ENCODE assay signal across 14 cellular contexts in the genomic region with DNA sequence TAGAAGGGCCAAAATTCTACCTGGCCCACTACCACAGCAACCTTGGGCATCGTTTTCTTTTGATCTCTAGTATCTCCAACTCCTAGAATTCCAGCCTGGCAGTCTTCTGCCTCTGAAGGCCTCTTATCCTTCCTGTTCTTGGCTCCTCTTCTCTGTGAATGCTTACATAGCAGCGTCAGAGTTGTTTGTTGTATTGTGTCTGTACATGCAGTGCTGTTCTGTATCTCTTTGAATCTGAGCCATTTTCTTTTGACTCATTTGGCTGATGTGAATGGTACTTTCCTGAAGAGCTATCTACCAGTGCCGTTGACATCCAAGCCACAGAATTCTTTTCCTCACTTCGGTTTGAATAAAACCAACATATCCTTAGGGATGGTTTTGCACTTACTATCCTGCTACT.
DNase-seq lines count a peak whose midpoint lies in the region; ATAC-seq and TF ChIP-seq lines count a peak whose summit lies in the region.
"Had no signal": no experiment of that assay in that cellular context is flagged by ENCODE, and none has a peak within 500 bp of the region (broad histone marks: within the 10 kb centered on the region; RNA-seq: fewer than 3 reads in every experiment).

No MANE protein-coding gene starts in this region.

- no peaks in the 10 kb centered on the region for H3K27me3 ChIP-seq in ACC112 (ENCODE audit: insufficient read depth, low read length)
- H3K27me3 ChIP-seq in lung (ENCODE audit: control insufficient read depth, insufficient read depth): no peaks in the 10 kb centered on the region

- H3K36me3 ChIP-seq in ACC112 (ENCODE audit: insufficient read depth, low read length) (no peaks in the 10 kb centered on the region), lung (ENCODE audit: control insufficient read depth in 2 of 2, insufficient read depth in 2 of 2, low read length in 2 of 2) (no peaks in the 10 kb centered on the region)

- ATAC-seq in lung (ENCODE audit: insufficient read depth, low FRiP score) (peak; percentile 38), GM21526 (IDR thresholded peaks at IDR 0.05; ENCODE audit: low FRiP score, unreplicated experiment) (no peak), GM21619 (IDR thresholded peaks at IDR 0.05; ENCODE audit: unreplicated experiment) (no peak)
- ATAC-seq: stimulated activated naive B cell treated with anti-CD40 and anti-IgM and Interleukin-4, amounts not matched to agents 10 μg/mL and 1 μg/mL and 100 μg/mL, for 72 hours had no signal

- H3K9me3 ChIP-seq in lung (ENCODE audit: control insufficient read depth in 2 of 2, insufficient read depth in 1 of 2, low read length in 1 of 2): no peaks in the 10 kb centered on the region

- no peak for TF ChIP-seq CTCF in lung (IDR thresholded peaks at IDR 0.05; ENCODE audit: control extremely low read depth, extremely low read depth)

- H3K4me1 ChIP-seq in ACC112 (ENCODE audit: control insufficient read depth, insufficient read depth, low read length, unreplicated experiment) (peaks cover 52% of the 10 kb centered on the region), lung (ENCODE audit: control insufficient read depth in 2 of 2, insufficient read depth in 2 of 2, low read length in 2 of 2) (peaks cover 2 to 11% of the 10 kb centered on the region in 2 donors)

- DNase-seq in HT1080 (ENCODE audit: low read depth) (peak; percentile 46), cerebellar cortex (ENCODE audit: low spot score) (peak; percentile 26), lung (ENCODE audit: low spot score) (no peak), COLO829 (ENCODE audit: low spot score) (no peak), NCI-H2171 treated with DMSO at 0.1 percent for 48 hours (lab: John Stamatoyannopoulos, UW) (no peak)
- DNase-seq: activated CD4-positive, alpha-beta T cell treated with anti-CD3 and anti-CD28 coated beads, Interleukin-2, amount 10 ng/mL, durations not matched to agents 7 days and 5 days; aorta; CD4-positive, alpha-beta memory T cell; H9; SHP77; stimulated activated naive B cell treated with anti-CD40 and anti-IgM and Interleukin-4, amounts not matched to agents 10 μg/mL and 1 μg/mL and 100 μg/mL, for 72 hours had no signal

- WGBS in lung, 2 donors: 35 to 62% methylated on average over 4 of the region's 4 CpGs

- H3K27ac ChIP-seq in ACC112 (ENCODE audit: low read depth, low read length) (peak overlapping the region; percentile 98), lung (ENCODE audit: low read depth in 1 of 2, low read length in 1 of 2) (peak overlapping the region; percentile 61 to 84)

- H3K79me2 ChIP-seq in ACC112 (ENCODE audit: control insufficient read depth, insufficient read depth, low read length, unreplicated experiment): peaks cover 12% of the 10 kb centered on the region

- H2AFZ ChIP-seq in ACC112 (ENCODE audit: low read length, unreplicated experiment): no peak overlapping the region

- H3K4me3 ChIP-seq in ACC112 (ENCODE audit: low read depth, low read length) (peak overlapping the region; percentile 45; the same call in 1 of the 2 replicates), lung (no peak overlapping the region)

Comparison
In these comparisons a context has a peak if more than half of its experiments do, and no peak if none do; other contexts are left out.
1. DNase-seq: peak in HT1080 (single experiment) and cerebellar cortex (single experiment); none in lung (single experiment), COLO829 (single experiment) and NCI-H2171 treated with DMSO at 0.1 percent for 48 hours (single experiment).